ENCODE assay signal across 1 cellular context in genomic region chr4:67721770-67722597, GRCh38.
TF ChIP-seq lines count a peak whose summit lies in the region.

No MANE protein-coding gene starts in this region.

TF ChIP-seq in K562, 482 proteins besides CTCF, POLR2A, EP300 and RAD21 (continued from another document and continues in another):
- peak; percentile 95 for TF ChIP-seq ZNF707 (CRISPR knock-in tag; conservative IDR thresholded peaks at IDR 0.05)
- TF ChIP-seq ZNF639 (CRISPR knock-in tag; conservative IDR thresholded peaks at IDR 0.05 in 1 of 2, IDR thresholded peaks at IDR 0.05 in 1 of 2), result peak in 1 of 2 experiments; percentile 100; a peak in 2 of 4 replicates
- TF ChIP-seq ETV1 (tag; conservative IDR thresholded peaks at IDR 0.05; ENCODE audit: low read depth), result peak; percentile 100
- TF ChIP-seq NFXL1 (CRISPR knock-in tag; IDR thresholded peaks at IDR 0.05), result peak; percentile 100
- peak; percentile 100 for TF ChIP-seq GATAD2A (IDR thresholded peaks at IDR 0.05)
- peak; percentile 96 for TF ChIP-seq HMG20B (CRISPR knock-in tag; IDR thresholded peaks at IDR 0.05)
- TF ChIP-seq, protein P1, sequence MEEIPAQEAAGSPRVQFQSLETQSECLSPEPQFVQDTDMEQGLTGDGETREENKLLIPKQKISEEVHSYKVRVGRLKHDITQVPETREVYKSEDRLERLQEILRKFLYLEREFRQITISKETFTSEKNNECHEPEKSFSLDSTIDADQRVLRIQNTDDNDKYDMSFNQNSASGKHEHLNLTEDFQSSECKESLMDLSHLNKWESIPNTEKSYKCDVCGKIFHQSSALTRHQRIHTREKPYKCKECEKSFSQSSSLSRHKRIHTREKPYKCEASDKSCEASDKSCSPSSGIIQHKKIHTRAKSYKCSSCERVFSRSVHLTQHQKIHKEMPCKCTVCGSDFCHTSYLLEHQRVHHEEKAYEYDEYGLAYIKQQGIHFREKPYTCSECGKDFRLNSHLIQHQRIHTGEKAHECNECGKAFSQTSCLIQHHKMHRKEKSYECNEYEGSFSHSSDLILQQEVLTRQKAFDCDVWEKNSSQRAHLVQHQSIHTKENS (CRISPR knock-in tag; IDR thresholded peaks at IDR 0.05), result peak; percentile 96
- TF ChIP-seq, protein P2, sequence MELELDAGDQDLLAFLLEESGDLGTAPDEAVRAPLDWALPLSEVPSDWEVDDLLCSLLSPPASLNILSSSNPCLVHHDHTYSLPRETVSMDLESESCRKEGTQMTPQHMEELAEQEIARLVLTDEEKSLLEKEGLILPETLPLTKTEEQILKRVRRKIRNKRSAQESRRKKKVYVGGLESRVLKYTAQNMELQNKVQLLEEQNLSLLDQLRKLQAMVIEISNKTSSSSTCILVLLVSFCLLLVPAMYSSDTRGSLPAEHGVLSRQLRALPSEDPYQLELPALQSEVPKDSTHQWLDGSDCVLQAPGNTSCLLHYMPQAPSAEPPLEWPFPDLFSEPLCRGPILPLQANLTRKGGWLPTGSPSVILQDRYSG (tag; conservative IDR thresholded peaks at IDR 0.05; ENCODE audit: low read depth), result peak; percentile 100
- no peak for TF ChIP-seq ZNF431 (CRISPR knock-in tag; IDR thresholded peaks at IDR 0.05)
- TF ChIP-seq HDAC1 (IDR thresholded peaks at IDR 0.05), result peak; percentile 89 to 92
- no peak for TF ChIP-seq ARHGAP35 (IDR thresholded peaks at IDR 0.05; ENCODE audit: partially characterized antibody)
- TF ChIP-seq ZNF146 (CRISPR knock-in tag; IDR thresholded peaks at IDR 0.05; ENCODE audit: unreplicated experiment), result no peak
- TF ChIP-seq SMAD4 (CRISPR knock-in tag; conservative IDR thresholded peaks at IDR 0.05), result peak; percentile 100
- no peak for TF ChIP-seq DNMT1 (IDR thresholded peaks at IDR 0.05)
- TF ChIP-seq HDAC6 (IDR thresholded peaks at IDR 0.05; ENCODE audit: low read depth, low read length), result no peak
- TF ChIP-seq ZNF778 (CRISPR knock-in tag; IDR thresholded peaks at IDR 0.05), result 0 out of 2 replicates have a peak, but pooled peaks have one; percentile 88
- TF ChIP-seq ATF4 (CRISPR knock-in tag; IDR thresholded peaks at IDR 0.05), result peak; percentile 99
- TF ChIP-seq TOE1 (IDR thresholded peaks at IDR 0.05; ENCODE audit: borderline replicate concordance), result peak; percentile 32; the same call in 1 of the 2 replicates
- no peak for TF ChIP-seq TOE1 (CRISPR knock-in tag; IDR thresholded peaks at IDR 0.05; ENCODE audit: borderline replicate concordance, low read depth)
- TF ChIP-seq MCM2 (IDR thresholded peaks at IDR 0.05; ENCODE audit: low read depth), result no peak
- peak; percentile 100 for TF ChIP-seq ZNF398 (CRISPR knock-in tag; IDR thresholded peaks at IDR 0.05)
- peak; percentile 100 for TF ChIP-seq PTTG1 (tag; IDR thresholded peaks at IDR 0.05; ENCODE audit: low read depth)
- TF ChIP-seq PTRF (tag; IDR thresholded peaks at IDR 0.05), result peak; percentile 100
- no peak for TF ChIP-seq XRCC3 (IDR thresholded peaks at IDR 0.05)
- TF ChIP-seq NFYB (IDR thresholded peaks at IDR 0.05; ENCODE audit: extremely low read depth, insufficient read length), result no peak
- no peak for TF ChIP-seq BDP1 (IDR thresholded peaks at IDR 0.05; ENCODE audit: insufficient read depth, insufficient read length)
- TF ChIP-seq CCAR2 (IDR thresholded peaks at IDR 0.05; ENCODE audit: low read depth, low read length), result no peak
- peak; percentile 78; the same call in 1 of the 2 replicates for TF ChIP-seq TCF7 (IDR thresholded peaks at IDR 0.05; ENCODE audit: borderline replicate concordance)
- TF ChIP-seq ZNF408 (CRISPR knock-in tag; IDR thresholded peaks at IDR 0.05; ENCODE audit: low read depth), result no peak
- TF ChIP-seq CBX2 (IDR thresholded peaks at IDR 0.05; ENCODE audit: insufficient read depth, low read length, poor library complexity, severe bottlenecking), result no peak
- TF ChIP-seq STAT5A (IDR thresholded peaks at IDR 0.05; ENCODE audit: borderline replicate concordance, low read length), result peak; percentile 96
- TF ChIP-seq, protein P3, sequence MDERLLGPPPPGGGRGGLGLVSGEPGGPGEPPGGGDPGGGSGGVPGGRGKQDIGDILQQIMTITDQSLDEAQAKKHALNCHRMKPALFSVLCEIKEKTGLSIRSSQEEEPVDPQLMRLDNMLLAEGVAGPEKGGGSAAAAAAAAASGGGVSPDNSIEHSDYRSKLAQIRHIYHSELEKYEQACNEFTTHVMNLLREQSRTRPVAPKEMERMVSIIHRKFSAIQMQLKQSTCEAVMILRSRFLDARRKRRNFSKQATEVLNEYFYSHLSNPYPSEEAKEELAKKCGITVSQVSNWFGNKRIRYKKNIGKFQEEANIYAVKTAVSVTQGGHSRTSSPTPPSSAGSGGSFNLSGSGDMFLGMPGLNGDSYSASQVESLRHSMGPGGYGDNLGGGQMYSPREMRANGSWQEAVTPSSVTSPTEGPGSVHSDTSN (CRISPR knock-in tag; IDR thresholded peaks at IDR 0.05; ENCODE audit: low read depth), result no peak
- TF ChIP-seq, protein P3 (tag; conservative IDR thresholded peaks at IDR 0.05; ENCODE audit: low read depth), result peak; percentile 97
- TF ChIP-seq RREB1 (CRISPR knock-in tag; IDR thresholded peaks at IDR 0.05), result peak; percentile 100
- peak; percentile 99 for TF ChIP-seq KLF16 (IDR thresholded peaks at IDR 0.05)
- TF ChIP-seq ZFP30 (CRISPR knock-in tag; IDR thresholded peaks at IDR 0.05; ENCODE audit: borderline replicate concordance), result peak; percentile 92
- TF ChIP-seq BRD9 (IDR thresholded peaks at IDR 0.05; ENCODE audit: low read depth, partially characterized antibody), result peak; percentile 42
- no peak for TF ChIP-seq MIER1 (IDR thresholded peaks at IDR 0.05; ENCODE audit: low read depth)
- no peak for TF ChIP-seq SMARCB1 (IDR thresholded peaks at IDR 0.05; ENCODE audit: insufficient read length, low read depth)
- TF ChIP-seq ZNF239 (CRISPR knock-in tag; IDR thresholded peaks at IDR 0.05), result peak; percentile 99
- no peak for TF ChIP-seq RBM22 (IDR thresholded peaks at IDR 0.05; ENCODE audit: low read depth, low read length, poor library complexity, severe bottlenecking)
- TF ChIP-seq KLF10 (CRISPR knock-in tag; IDR thresholded peaks at IDR 0.05), result peak; percentile 99
- peak; percentile 86 for TF ChIP-seq MTA3 (IDR thresholded peaks at IDR 0.05; ENCODE audit: borderline replicate concordance)
- TF ChIP-seq ZKSCAN1 (IDR thresholded peaks at IDR 0.05; ENCODE audit: low read depth, low read length), result peak; percentile 84; the same call in 1 of the 2 replicates
- peak; percentile 95 for TF ChIP-seq ELF2 (CRISPR knock-in tag; IDR thresholded peaks at IDR 0.05)
- no peak for TF ChIP-seq FOXK1 (CRISPR knock-in tag; IDR thresholded peaks at IDR 0.05; ENCODE audit: borderline replicate concordance)
- peak; percentile 44 for TF ChIP-seq CREM (IDR thresholded peaks at IDR 0.05; ENCODE audit: low read depth)
- TF ChIP-seq OTX1 (CRISPR knock-in tag; IDR thresholded peaks at IDR 0.05), result peak; percentile 100
- no peak for TF ChIP-seq TCF3 (CRISPR knock-in tag; IDR thresholded peaks at IDR 0.05)
- TF ChIP-seq SAFB (IDR thresholded peaks at IDR 0.05; ENCODE audit: borderline replicate concordance, low read depth, low read length), result no peak
- peak; percentile 98 for TF ChIP-seq CLOCK (CRISPR knock-in tag; IDR thresholded peaks at IDR 0.05; ENCODE audit: borderline replicate concordance)
- TF ChIP-seq HOXB6 (CRISPR knock-in tag; IDR thresholded peaks at IDR 0.05; ENCODE audit: borderline replicate concordance), result peak; percentile 99
- TF ChIP-seq YBX1 (IDR thresholded peaks at IDR 0.05), result no peak
- peak; percentile 99 for TF ChIP-seq NFE2L1 (tag; IDR thresholded peaks at IDR 0.05; ENCODE audit: borderline replicate concordance, low read depth)
- TF ChIP-seq ERF (CRISPR knock-in tag; IDR thresholded peaks at IDR 0.05), result peak; percentile 100
- TF ChIP-seq SRSF1 (IDR thresholded peaks at IDR 0.05; ENCODE audit: low read depth, low read length), result no peak
